In genomic region chr1:7704214-7705047, GRCh38 we compare ENCODE assay signal across 8 cellular contexts.
A peak's percentile ranks its signal among the peaks of the same experiment; 100 is the strongest.
DNase-seq lines count a peak whose midpoint lies in the region; ATAC-seq and TF ChIP-seq lines count a peak whose summit lies in the region.

No MANE protein-coding gene starts in this region.

- peaks cover 36% of the 10 kb centered on the region for H3K27me3 ChIP-seq in smooth muscle cell (ENCODE audit: low read depth)

- WGBS in smooth muscle cell (ENCODE audit: low lambda C conversion rate) = 1% methylated on average over 43 of the region's 151 CpGs

- peak; percentile 86 for ATAC-seq in HG02623 (IDR thresholded peaks at IDR 0.05; ENCODE audit: unreplicated experiment)
- no peak for ATAC-seq in HG03378 (IDR thresholded peaks at IDR 0.05; ENCODE audit: unreplicated experiment)

- H3K4me2 ChIP-seq in smooth muscle cell = peak overlapping the region; percentile 84

- H3K9ac ChIP-seq in smooth muscle cell (ENCODE audit: low read depth) = no peak overlapping the region

- TF ChIP-seq CTCF in VCaP (conservative IDR thresholded peaks at IDR 0.05) (no peak), smooth muscle cell (IDR thresholded peaks at IDR 0.05; ENCODE audit: borderline replicate concordance, insufficient read depth, poor library complexity, severe bottlenecking) (no peak)

- no peak overlapping the region for H2AFZ ChIP-seq in smooth muscle cell (ENCODE audit: low read depth)

- H3F3A ChIP-seq in smooth muscle cell (ENCODE audit: low read depth) = peaks cover 2% of the 10 kb centered on the region

- H4K20me1 ChIP-seq in smooth muscle cell (ENCODE audit: low read depth) = no peaks in the 10 kb centered on the region

- DNase-seq in NCI-H146 (lab: John Stamatoyannopoulos, UW) (peak; percentile 90), brain pericyte (ENCODE audit: low read depth, low spot score) (peak; percentile 51), iPS-NIHi7 (ENCODE audit: extremely low spot score) (peak; percentile 99), smooth muscle cell (lab: John Stamatoyannopoulos, UW; ENCODE audit: unreplicated experiment) (peak; percentile 74)

- peaks cover 3% of the 10 kb centered on the region for H3K4me1 ChIP-seq in smooth muscle cell (ENCODE audit: low read depth)

- peak overlapping the region; percentile 54 for H3K4me3 ChIP-seq in GM08714 (ENCODE audit: low read length)
- H3K4me3 ChIP-seq in smooth muscle cell = peak overlapping the region; percentile 45

- H3K9me3 ChIP-seq in smooth muscle cell (replicated peaks; ENCODE audit: low read depth) = no peaks in the 10 kb centered on the region

- H3K79me2 ChIP-seq in smooth muscle cell (ENCODE audit: low read depth) = no peaks in the 10 kb centered on the region

- peak overlapping the region; percentile 44 for H3K27ac ChIP-seq in VCaP
- H3K27ac ChIP-seq in smooth muscle cell (ENCODE audit: low read depth) = no peak overlapping the region

- H3K36me3 ChIP-seq in smooth muscle cell (ENCODE audit: low read depth) = no peaks in the 10 kb centered on the region
